ENCODE assay signal across 23 cellular contexts in genomic region chr2:178292586-178292985, GRCh38.
"Had no signal": no experiment of that assay in that cellular context is flagged by ENCODE, and none has a peak within 500 bp of the region (broad histone marks: within the 10 kb centered on the region; RNA-seq: fewer than 3 reads in every experiment).

No MANE protein-coding gene starts in this region.

- H3K36me3 ChIP-seq: esophagus muscularis mucosa, gastroesophageal sphincter, heart left ventricle, left lung, lower lobe of right lung had no signal

- ATAC-seq: foreskin keratinocyte, gastroesophageal sphincter, heart left ventricle, left lung, left ventricle myocardium superior, lower lobe of right lung had no signal

- H3K36me3 Mint-ChIP-seq: immature natural killer cell had no signal

- H3K9me3 ChIP-seq: esophagus muscularis mucosa, gastroesophageal sphincter, heart left ventricle, left lung, lower lobe of right lung had no signal

- H3K4me3 ChIP-seq: coronary artery, dorsolateral prefrontal cortex, esophagus muscularis mucosa, gastroesophageal sphincter, heart left ventricle, hepatocyte, left lung, lower lobe of right lung had no signal

- H3K4me2 ChIP-seq: hepatocyte had no signal

- H3K4me1 ChIP-seq: esophagus muscularis mucosa, foreskin keratinocyte, gastroesophageal sphincter, heart left ventricle, left lung, lower lobe of right lung had no signal

- DNase-seq: dermis blood vessel endothelial cell; dorsolateral prefrontal cortex; effector CD4-positive, alpha-beta T cell; effector memory CD4-positive, alpha-beta T cell; foreskin keratinocyte; heart left ventricle; hypothalamus; immature natural killer cell; islet precursor cell; kidney; kidney glomerular epithelial cell; left lung; left ventricle myocardium superior; lower lobe of right lung; mesenchymal stem cell had no signal

- H3K4me3 Mint-ChIP-seq: immature natural killer cell, mesothelial cell of epicardium had no signal

- H3K79me2 ChIP-seq: hepatocyte had no signal

- H3K4me1 Mint-ChIP-seq: immature natural killer cell, mesothelial cell of epicardium had no signal

- H3K27ac Mint-ChIP-seq: immature natural killer cell, mesothelial cell of epicardium had no signal

- FAIRE-seq: colon, endothelial cell of umbilical vein, frontal cortex, kidney had no signal

- H2AFZ ChIP-seq: hepatocyte had no signal

- H3K27me3 ChIP-seq: dorsolateral prefrontal cortex, esophagus muscularis mucosa, foreskin keratinocyte, gastroesophageal sphincter, heart left ventricle, hepatocyte, left lung had no signal

- H3K27ac ChIP-seq: coronary artery, dorsolateral prefrontal cortex, esophagus muscularis mucosa, foreskin keratinocyte, gastroesophageal sphincter, heart left ventricle, hepatocyte, left lung, lower lobe of right lung had no signal
